Comparison of ENCODE assay signal across 17 cellular contexts in the genomic region with DNA sequence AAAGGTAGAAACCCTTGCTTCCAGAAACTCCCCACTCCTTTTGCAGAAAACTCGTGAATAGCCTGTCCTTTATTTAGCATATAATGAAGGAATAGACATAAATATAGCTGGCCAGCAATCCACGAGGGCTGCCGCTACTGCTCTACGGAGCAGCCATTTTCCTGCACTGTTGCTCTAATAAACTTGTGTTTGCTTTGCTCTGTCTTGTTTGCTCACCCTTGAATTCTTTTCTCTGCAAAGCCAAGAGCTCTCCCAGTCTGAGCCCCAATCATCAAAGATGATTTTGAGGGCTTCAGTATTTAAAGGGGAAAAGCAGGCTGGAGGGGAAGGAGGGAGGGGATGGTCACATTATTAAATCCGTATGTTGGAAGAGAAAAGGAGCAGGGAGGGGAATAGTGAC. TPM values are rescaled to one million over a fixed set of nuclear protein-coding genes. Genes with fewer than 3 reads are reported as not detected.
A peak's percentile ranks its signal among the peaks of the same experiment; 100 is the strongest.
DNase-seq lines count a peak whose midpoint lies in the region; ATAC-seq, FAIRE-seq and TF ChIP-seq lines count a peak whose summit lies in the region.
"Had no signal": no experiment of that assay in that cellular context is flagged by ENCODE, and none has a peak within 500 bp of the region (broad histone marks: within the 10 kb centered on the region; RNA-seq: fewer than 3 reads in every experiment).

No MANE protein-coding gene starts in this region.

- no peaks in the 10 kb centered on the region for H3K23me2 ChIP-seq in H1 (ENCODE audit: low read depth, low read length)

- TF ChIP-seq POLR2A in H1 (IDR thresholded peaks at IDR 0.05; ENCODE audit: control extremely low read depth in 1 of 2, low read depth in 2 of 2, low read length in 2 of 2) = no peak

- no peaks in the 10 kb centered on the region for H4K20me1 ChIP-seq in H1 (replicated peaks in 1 of 2; ENCODE audit: control insufficient read depth in 1 of 2, insufficient read depth in 2 of 2, low read length in 2 of 2)

- H2BK20ac ChIP-seq in H1 (ENCODE audit: low read length) = no peak overlapping the region

- no peak overlapping the region for H3K23ac ChIP-seq in H1 (ENCODE audit: insufficient read length)

- H3K56ac ChIP-seq in H1 (replicated peaks; ENCODE audit: insufficient read length, low read depth, low read length) = no peak overlapping the region

- no TSS peak for BruUV-seq in Caco-2 (replicated peaks; lab: Mats Ljungman, UMichigan)

- 89% methylated on average over 5 of the region's 5 CpGs; no CpG with 5 or more reads in 1 of the 2 experiments for WGBS in H1 (ENCODE audit: extremely low coverage in 1 of 2, insufficient coverage in 1 of 2, insufficient read length in 1 of 2, insufficient replicate concordance in 2 of 2, low coverage in 1 of 2, low lambda C conversion rate in 2 of 2, missing lambda C conversion rate in 1 of 2), 2 experiments

- peaks cover 13% of the 10 kb centered on the region for H3K4me1 Mint-ChIP-seq in Caco-2 (ENCODE audit: low read depth, unreplicated experiment)
- peaks cover 4 to 8% (median 7%) of the 10 kb centered on the region in 3 donors for H3K4me1 Mint-ChIP-seq in CD8-positive, alpha-beta memory T cell

- peak overlapping the region; percentile 86 for H3K27ac Mint-ChIP-seq in Caco-2 (ENCODE audit: unreplicated experiment)
- no peak overlapping the region for H3K27ac Mint-ChIP-seq in CD8-positive, alpha-beta memory T cell
- H3K27ac Mint-ChIP-seq: activated naive CD8-positive, alpha-beta T cell had no signal

- DNase-seq in Caco-2 = peak; percentile 56 to 66
- DNase-seq in NCI-H1092 treated with DMSO at 0.1 percent for 48 hours (lab: John Stamatoyannopoulos, UW) = peak; percentile 78
- DNase-seq in H1 (ENCODE audit: low read depth in 1 of 2, low spot score in 2 of 2) = no peak
- DNase-seq in posterior vena cava (ENCODE audit: low spot score) = peak; percentile 3
- no peak for DNase-seq in cortex of kidney (lab: John Stamatoyannopoulos, UW)
- no peak for DNase-seq in activated naive CD4-positive, alpha-beta T cell (lab: John Stamatoyannopoulos, UW)
- DNase-seq in CD8-positive, alpha-beta memory T cell = no peak
- DNase-seq: activated CD4-positive, alpha-beta T cell treated with anti-CD3 and anti-CD28 coated beads for 4 hours; activated T-cell treated with anti-CD3 and anti-CD28 coated beads for 4 hours; central memory CD4-positive, alpha-beta T cell; NCI-H1105; NCI-H526 treated with DMSO at 0.1 percent for 48 hours; testis had no signal

- H3K9ac ChIP-seq in H1 (replicated peaks in 1 of 4; ENCODE audit: extremely low read depth in 1 of 4, low read depth in 3 of 4, low read length in 3 of 4) = no peak overlapping the region

- H3K4me1 ChIP-seq in Caco-2 (peaks cover 10% of the 10 kb centered on the region), H1 (replicated peaks in 1 of 4; ENCODE audit: control insufficient read depth in 3 of 4, insufficient read depth in 4 of 4, low read length in 3 of 4) (no peaks in the 10 kb centered on the region)
- H3K4me1 ChIP-seq in CD8-positive, alpha-beta memory T cell (ENCODE audit: insufficient read depth, low read length) = peaks cover 11% of the 10 kb centered on the region
- H3K4me1 ChIP-seq: testis had no signal

- no peak overlapping the region for H4K5ac ChIP-seq in H1 (ENCODE audit: insufficient read length, low read depth, low read length)

- CTCF ChIA-PET in Caco-2 (lab: Charles Lee) (interaction anchor here (0.7 to 2.2 kb wide), 5 partner anchors 9 to 182 kb away, joined by 3 to 15 read pairs (median 3); no protein-coding TSS in a partner anchor), H1 (lab: Charles Lee; ENCODE audit: partially characterized antibody) (no interaction called here)
- CTCF ChIA-PET in CD8-positive, alpha-beta memory T cell (lab: Charles Lee) = no interaction called here

- no peak for TF ChIP-seq EP300 in H1 (IDR thresholded peaks at IDR 0.05; ENCODE audit: borderline replicate concordance in 1 of 2, low read depth in 2 of 2, low read length in 2 of 2)

- POLR2A ChIA-PET in Caco-2 (lab: Charles Lee) = interaction anchor here (0.5 to 1.4 kb wide), 10 partner anchors 9 to 275 kb away, joined by 3 to 30 read pairs (median 3); a partner anchor contains a TSS
- POLR2A ChIA-PET in H1 (lab: Charles Lee; ENCODE audit: partially characterized antibody) = interaction anchor here (0.6 to 4.0 kb wide), 5 partner anchors 11 to 86 kb away, joined by 3 to 21 read pairs (median 6); a partner anchor contains a TSS
- POLR2A ChIA-PET in CD8-positive, alpha-beta memory T cell (lab: Charles Lee) = no interaction called here

- TF ChIP-seq CTCF in Caco-2 (IDR thresholded peaks at IDR 0.05; ENCODE audit: insufficient read depth in 1 of 2, low read depth in 1 of 2, low read length in 1 of 2, severe bottlenecking in 1 of 2, unreplicated experiment in 1 of 2) = no peak
- no peak for TF ChIP-seq CTCF in H1 (IDR thresholded peaks at IDR 0.05; ENCODE audit: control extremely low read depth in 1 of 3, insufficient read depth in 1 of 3, low read depth in 1 of 3, low read length in 3 of 3)

- FAIRE-seq in H1 (lab: Jason Lieb, UNC) = no peak
- FAIRE-seq: keratinocyte had no signal

- no peak overlapping the region for H2BK5ac ChIP-seq in H1 (ENCODE audit: low read depth, low read length)

- H3K4me3 Mint-ChIP-seq in Caco-2 (ENCODE audit: unreplicated experiment) = peak overlapping the region; percentile 74
- no peak overlapping the region for H3K4me3 Mint-ChIP-seq in CD8-positive, alpha-beta memory T cell
- H3K4me3 Mint-ChIP-seq: activated naive CD8-positive, alpha-beta T cell had no signal

- H3K79me2 ChIP-seq in H1 (ENCODE audit: control insufficient read depth in 1 of 2, insufficient read depth in 2 of 2, low read length in 2 of 2) = no peaks in the 10 kb centered on the region

- no peak overlapping the region for H3K4me2 ChIP-seq in H1 (ENCODE audit: insufficient read depth in 1 of 2, low read depth in 2 of 2, low read length in 2 of 2)

- no peak overlapping the region for H4K91ac ChIP-seq in H1 (replicated peaks; ENCODE audit: insufficient read length, low read length)

- H3K14ac ChIP-seq in H1 (ENCODE audit: insufficient read length) = no peak overlapping the region

- H2BK15ac ChIP-seq in H1 (ENCODE audit: low read length) = no peak overlapping the region

- H3K79me1 ChIP-seq in H1 (ENCODE audit: low read depth, low read length) = no peaks in the 10 kb centered on the region; the same call in 1 of the 2 replicates

- H3K4ac ChIP-seq in H1 (replicated peaks; ENCODE audit: insufficient read length, low read depth, low read length) = no peak overlapping the region

- H2AK5ac ChIP-seq in H1 (ENCODE audit: low read depth, low read length) = no peak overlapping the region

- TF ChIP-seq RAD21 in H1 (IDR thresholded peaks at IDR 0.05 in 1 of 2, conservative IDR thresholded peaks at IDR 0.05 in 1 of 2; ENCODE audit: low read depth in 2 of 2, low read length in 2 of 2) = no peak

- no peaks in the 10 kb centered on the region for H3K27me3 Mint-ChIP-seq in Caco-2 (ENCODE audit: insufficient read depth, unreplicated experiment)
- H3K27me3 Mint-ChIP-seq in CD8-positive, alpha-beta memory T cell = peaks cover 0 to 4% of the 10 kb centered on the region in 2 donors

- H3K36me3 Mint-ChIP-seq in Caco-2 (ENCODE audit: insufficient read depth, unreplicated experiment) = peaks cover 32% of the 10 kb centered on the region
- no peaks in the 10 kb centered on the region for H3K36me3 Mint-ChIP-seq in CD8-positive, alpha-beta memory T cell
- H3K36me3 Mint-ChIP-seq: activated naive CD8-positive, alpha-beta T cell; IgD-negative memory B cell had no signal

- H3K4me3 ChIP-seq in Caco-2 (ENCODE audit: low read depth, low read length) (peak overlapping the region; percentile 17; the same call in 1 of the 2 replicates), H1 (ENCODE audit: extremely low read depth in 1 of 4, insufficient read depth in 2 of 4, low read depth in 3 of 4, low read length in 4 of 4) (no peak overlapping the region)
- H3K4me3 ChIP-seq in CD8-positive, alpha-beta memory T cell (ENCODE audit: low read length) = no peak overlapping the region
- H3K4me3 ChIP-seq: testis had no signal

- peaks cover 26% of the 10 kb centered on the region for H3K9me3 ChIP-seq in Caco-2
- peaks cover 14 to 17% of the 10 kb centered on the region in 2 experiments for H3K9me3 ChIP-seq in H1 (ENCODE audit: insufficient read depth in 2 of 2, low read depth in 1 of 2, low read length in 1 of 2)
- H3K9me3 ChIP-seq in CD8-positive, alpha-beta memory T cell (ENCODE audit: low read length) = no peaks in the 10 kb centered on the region
- H3K9me3 ChIP-seq: testis had no signal

- no peak overlapping the region for H4K8ac ChIP-seq in H1 (ENCODE audit: extremely low read depth, insufficient read depth, low read length)

- H2BK12ac ChIP-seq in H1 (ENCODE audit: low read depth, low read length) = no peak overlapping the region

- ATAC-seq in GM18867 (IDR thresholded peaks at IDR 0.05; ENCODE audit: unreplicated experiment) = no peak

- H3K36me3 ChIP-seq in Caco-2 (ENCODE audit: control insufficient read depth, insufficient read depth, low read length) (0 out of 2 replicates have a peak, but pooled peaks cover 2% of the 10 kb centered on the region), H1 (ENCODE audit: control insufficient read depth in 2 of 4, insufficient read depth in 4 of 4, low read length in 3 of 4) (no peaks in the 10 kb centered on the region)
- H3K36me3 ChIP-seq in CD8-positive, alpha-beta memory T cell (ENCODE audit: insufficient read depth, low read length) = no peaks in the 10 kb centered on the region

- no peak overlapping the region for H2BK120ac ChIP-seq in H1 (replicated peaks; ENCODE audit: low read depth, low read length)

- H3K27me3 ChIP-seq in Caco-2 (replicated peaks; ENCODE audit: control insufficient read depth, insufficient read depth, low read length) = no peaks in the 10 kb centered on the region
- H3K27me3 ChIP-seq in H1 (replicated peaks in 1 of 4; ENCODE audit: control insufficient read depth in 3 of 4, extremely low read depth in 1 of 4, insufficient read depth in 3 of 4, low read length in 3 of 4) = no peaks in the 10 kb centered on the region
- no peaks in the 10 kb centered on the region for H3K27me3 ChIP-seq in CD8-positive, alpha-beta memory T cell (ENCODE audit: insufficient read depth, low read length, poor library complexity, severe bottlenecking)
- H3K27me3 ChIP-seq: testis had no signal

- H2AFZ ChIP-seq in H1 (ENCODE audit: low read length) = peak overlapping the region; percentile 78

- H3K18ac ChIP-seq in H1 (ENCODE audit: extremely low read depth, low read length) = no peak overlapping the region

- H3K9me3 Mint-ChIP-seq in Caco-2 (ENCODE audit: unreplicated experiment) = peaks cover 25% of the 10 kb centered on the region
- H3K9me3 Mint-ChIP-seq in CD8-positive, alpha-beta memory T cell = peaks cover 0 to 2% (median 1%) of the 10 kb centered on the region in 5 donors

- intact Hi-C loops in Caco-2 (cut with micrococcal nuclease; ENCODE audit: unreplicated experiment) = loop anchor here (1.0 kb wide), 1 partner anchor 9 kb away; no protein-coding TSS in a partner anchor
- intact Hi-C loops in posterior vena cava (cut with DNase I) = no loop called here

- no peak overlapping the region for H3K27ac ChIP-seq in H1 (ENCODE audit: low read depth, low read length)
- no peak overlapping the region for H3K27ac ChIP-seq in CD8-positive, alpha-beta memory T cell (ENCODE audit: low read depth, low read length)

RNA-seq across cellular contexts. Expression of a gene that starts 16.6 kb away (rescaled TPM):
- total RNA-seq in Caco-2 (2022) (169 TPM in 2 replicates), posterior vena cava (10 to 100 TPM; 10.9 to 13.8 TPM)
- 86.6 and 88.6 TPM in 2 replicates for total RNA-seq in H1 (2021; fragmentation: NEBNext Ultra II Directional; extraction: Animal tissue kit (Norgen Biotek cat#: 25700))
- polyA plus RNA-seq in H1 (2011; rRNA removed) = 56.1 and 61.2 TPM in 2 replicates
- polyA plus RNA-seq in H1 (2011; cell fraction: cytosol; rRNA removed) = 62.7 TPM
- polyA plus RNA-seq in H1 (2011; cell fraction: nucleus; rRNA removed) = 96.7 TPM
- polyA plus RNA-seq in H1 (2012, experiment 1 of 2) = 56.0 to 72.8 TPM (median 59.6 TPM) in 4 replicates
- 46.0 TPM for polyA plus RNA-seq in H1 (2012, experiment 2 of 2)
- 42.8 TPM for polyA plus RNA-seq in H1 (2013, experiment 1 of 2)
- polyA plus RNA-seq in H1 (2013, experiment 2 of 2) = 38.7 TPM
- 65.2 and 77.4 TPM in 2 replicates for polyA minus RNA-seq in H1 (2011; rRNA and poly(A)+ RNA removed)
- polyA minus RNA-seq in H1 (2011; cell fraction: cytosol; rRNA and poly(A)+ RNA removed) = 39.8 TPM
- polyA minus RNA-seq in H1 (2011; cell fraction: nucleus; rRNA and poly(A)+ RNA removed) = 69.2 TPM
- total RNA-seq in CD8-positive, alpha-beta memory T cell = 10 to 100 TPM; 11.6 to 14.0 TPM
- polyA plus RNA-seq in CD8-positive, alpha-beta memory T cell = 3.1 TPM

Comparison
In these comparisons a context has a peak if more than half of its experiments do, and no peak if none do; other contexts are left out.
1. DNase-seq: peak in Caco-2 (2 of 2), NCI-H1092 treated with DMSO at 0.1 percent for 48 hours (single experiment) and posterior vena cava (single experiment); none in H1 (0 of 2), cortex of kidney (single experiment), activated naive CD4-positive, alpha-beta T cell (0 of 4) and CD8-positive, alpha-beta memory T cell (0 of 5).